Comparison of ENCODE assay signal across 1 cellular context in the genomic region with DNA sequence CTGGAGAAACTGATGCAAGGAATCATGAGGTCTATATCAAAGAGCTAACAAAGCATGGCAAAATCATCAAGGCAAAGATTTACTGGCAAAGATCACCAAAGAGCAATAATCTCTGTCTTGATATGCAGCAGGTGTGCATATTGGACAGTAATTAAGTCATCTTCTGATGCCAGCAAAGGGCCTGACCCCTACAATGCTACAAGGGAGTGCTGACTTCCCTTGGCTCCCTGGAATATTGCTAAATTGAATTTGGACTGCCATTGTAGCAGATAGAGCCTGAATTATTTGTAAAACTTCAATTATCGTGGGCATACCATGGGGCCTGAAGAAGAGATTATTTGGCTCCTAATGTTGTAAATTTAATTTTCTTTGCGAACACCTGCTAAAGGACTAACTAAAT.
TF ChIP-seq lines count a peak whose summit lies in the region.

No MANE protein-coding gene starts in this region.

TF ChIP-seq in SK-N-SH, 30 proteins besides CTCF, POLR2A, EP300 and RAD21 (continued from another document):
- TF ChIP-seq REST (IDR thresholded peaks at IDR 0.05; ENCODE audit: low read depth, low read length) (no peak), SMC3 (IDR thresholded peaks at IDR 0.05; ENCODE audit: low read depth, low read length) (no peak)
